In genomic region chr5:139882961-139883539, GRCh38 we compare ENCODE assay signal across 21 cellular contexts.
DNase-seq lines count a peak whose midpoint lies in the region; TF ChIP-seq lines count a peak whose summit lies in the region.
"Had no signal": no experiment of that assay in that cellular context is flagged by ENCODE, and none has a peak within 500 bp of the region (broad histone marks: within the 10 kb centered on the region; RNA-seq: fewer than 3 reads in every experiment).

No MANE protein-coding gene starts in this region.

- H3K4me3 Mint-ChIP-seq in nephron progenitor cell: no peak overlapping the region
- H3K4me3 Mint-ChIP-seq: activated naive CD4-positive, alpha-beta T cell treated with anti-CD3 and anti-CD28 coated beads, Interleukin-2, amount 10 ng/mL, durations not matched to agents 7 days and 5 days; activated T-cell treated with anti-CD3 and anti-CD28 coated beads, Interleukin-2, amount 50 U/mL, for 4 hours; CD4-positive, CD25-positive, alpha-beta regulatory T cell; central memory CD8-positive, alpha-beta T cell; memory B cell; natural killer cell treated with Interleukin-12 subunit alpha and Interleukin-12 subunit beta and Interleukin-15 and Interleukin-18, amount 100 ng/mL, for 72 hours had no signal

- H3K27me3 ChIP-seq in WERI-Rb-1 (ENCODE audit: insufficient read depth, low read depth, severe bottlenecking) (no peaks in the 10 kb centered on the region), neuronal stem cell (ENCODE audit: control insufficient read depth in 3 of 3, insufficient read depth in 3 of 3, low read depth in 1 of 3, low read length in 3 of 3) (peaks cover 0 to 57% (median 0%) of the 10 kb centered on the region in 3 experiments)
- no peaks in the 10 kb centered on the region for H3K27me3 ChIP-seq in effector memory CD4-positive, alpha-beta T cell (replicated peaks; ENCODE audit: control insufficient read depth, insufficient read depth, low read length, poor library complexity, severe bottlenecking)

- no peak overlapping the region for H2BK12ac ChIP-seq in neuronal stem cell (ENCODE audit: low read length)

- no peak overlapping the region for H2AK5ac ChIP-seq in neuronal stem cell (ENCODE audit: low read depth, low read length)

- no peak overlapping the region for H2BK120ac ChIP-seq in neuronal stem cell (ENCODE audit: low read depth, low read length)

- H3K4ac ChIP-seq in neuronal stem cell (ENCODE audit: low read length): no peak overlapping the region

- WGBS in neuronal stem cell (ENCODE audit: extremely low coverage in 2 of 2, insufficient read length in 2 of 2, insufficient replicate concordance in 1 of 2), 2 donors: no CpG with 5 or more reads among the region's 10 CpGs

- peaks cover 29% of the 10 kb centered on the region for H3K4me1 Mint-ChIP-seq in nephron progenitor cell
- H3K4me1 Mint-ChIP-seq: activated naive CD4-positive, alpha-beta T cell treated with anti-CD3 and anti-CD28 coated beads, Interleukin-2, amount 10 ng/mL, durations not matched to agents 7 days and 5 days had no signal

- no peaks in the 10 kb centered on the region for H3K4me1 ChIP-seq in neuronal stem cell (ENCODE audit: control insufficient read depth in 2 of 2, insufficient read depth in 1 of 2, low read depth in 1 of 2, low read length in 2 of 2)
- H3K4me1 ChIP-seq in effector memory CD4-positive, alpha-beta T cell (ENCODE audit: control insufficient read depth, insufficient read depth, low read length, poor library complexity, severe bottlenecking): no peaks in the 10 kb centered on the region

- no peak overlapping the region for H2BK15ac ChIP-seq in neuronal stem cell (ENCODE audit: low read length)

- DNase-seq in DMS79 (lab: John Stamatoyannopoulos, UW) (peak; percentile 27), LHCN-M2 (ENCODE audit: low read depth) (peak; percentile 4), WERI-Rb-1 (peak; percentile 21), neuronal stem cell (ENCODE audit: low spot score) (no peak), HuH-7 (ENCODE audit: low spot score) (no peak), nephron progenitor cell (no peak)
- DNase-seq in effector memory CD4-positive, alpha-beta T cell: no peak
- DNase-seq: activated CD8-positive, alpha-beta memory T cell treated with anti-CD3 and anti-CD28 coated beads for 24 hours; activated naive CD4-positive, alpha-beta T cell treated with anti-CD3 and anti-CD28 coated beads, Interleukin-2, amount 10 ng/mL, durations not matched to agents 7 days and 5 days; activated T-cell treated with anti-CD3 and anti-CD28 coated beads, Interleukin-2, amount 50 U/mL, for 4 hours; CD4-positive, CD25-positive, alpha-beta regulatory T cell; erythroblast; Kasumi-1; NCI-H1436; NCI-H226; NK-92 treated with Interleukin-12 subunit alpha and Interleukin-12 subunit beta, amount 100 ng/mL, for 24 hours; stimulated activated naive CD4-positive, alpha-beta T cell had no signal

- H3K27ac Mint-ChIP-seq in nephron progenitor cell: no peak overlapping the region
- H3K27ac Mint-ChIP-seq: activated naive CD4-positive, alpha-beta T cell treated with anti-CD3 and anti-CD28 coated beads, Interleukin-2, amount 10 ng/mL, durations not matched to agents 7 days and 5 days; CD4-positive, CD25-positive, alpha-beta regulatory T cell; memory B cell; natural killer cell treated with Interleukin-12 subunit alpha and Interleukin-12 subunit beta and Interleukin-15 and Interleukin-18, amount 100 ng/mL, for 72 hours had no signal

- H3K14ac ChIP-seq in neuronal stem cell (ENCODE audit: low read length): no peak overlapping the region

- H3K27ac ChIP-seq in WERI-Rb-1 (no peak overlapping the region), neuronal stem cell (replicated peaks; ENCODE audit: low read length) (no peak overlapping the region)
- H3K27ac ChIP-seq in effector memory CD4-positive, alpha-beta T cell (ENCODE audit: insufficient read depth, low read length, poor library complexity, severe bottlenecking): no peak overlapping the region

- H3K4me3 ChIP-seq in WERI-Rb-1 (ENCODE audit: low read depth, low read length): no peak overlapping the region
- H3K4me3 ChIP-seq in neuronal stem cell (ENCODE audit: low read length in 2 of 2): no peak overlapping the region
- H3K4me3 ChIP-seq in effector memory CD4-positive, alpha-beta T cell (ENCODE audit: insufficient read depth, low read depth, low read length, poor library complexity, severe bottlenecking): no peak overlapping the region
- H3K4me3 ChIP-seq: GM12878 had no signal

- no peak overlapping the region for H2AFZ ChIP-seq in neuronal stem cell (ENCODE audit: low read length)

- H3K9ac ChIP-seq in neuronal stem cell (ENCODE audit: low read depth, low read length, poor library complexity): no peak overlapping the region

- H4K91ac ChIP-seq in neuronal stem cell (ENCODE audit: low read depth, low read length, poor library complexity): no peak overlapping the region

- H3K9me3 Mint-ChIP-seq in nephron progenitor cell: no peaks in the 10 kb centered on the region
- H3K9me3 Mint-ChIP-seq: activated naive CD4-positive, alpha-beta T cell treated with anti-CD3 and anti-CD28 coated beads, Interleukin-2, amount 10 ng/mL, durations not matched to agents 7 days and 5 days; activated T-cell treated with anti-CD3 and anti-CD28 coated beads, Interleukin-2, amount 50 U/mL, for 4 hours; central memory CD8-positive, alpha-beta T cell; memory B cell; natural killer cell treated with Interleukin-12 subunit alpha and Interleukin-12 subunit beta and Interleukin-15 and Interleukin-18, amount 100 ng/mL, for 72 hours had no signal

- H3K9me3 ChIP-seq in WERI-Rb-1 (ENCODE audit: severe bottlenecking) (no peaks in the 10 kb centered on the region), neuronal stem cell (replicated peaks in 1 of 2; ENCODE audit: control insufficient read depth in 2 of 2, insufficient read depth in 1 of 2, low read depth in 1 of 2, low read length in 2 of 2) (no peaks in the 10 kb centered on the region)
- no peaks in the 10 kb centered on the region for H3K9me3 ChIP-seq in effector memory CD4-positive, alpha-beta T cell (ENCODE audit: control insufficient read depth, low read length)

- peak overlapping the region; percentile 16 for H3K18ac ChIP-seq in neuronal stem cell (ENCODE audit: low read length)

- peaks cover 22% of the 10 kb centered on the region for H3K27me3 Mint-ChIP-seq in nephron progenitor cell (ENCODE audit: low read depth, poor library complexity)

- H4K8ac ChIP-seq in neuronal stem cell (ENCODE audit: low read depth, low read length): no peak overlapping the region

- no peak overlapping the region for H3K23ac ChIP-seq in neuronal stem cell (ENCODE audit: low read depth, low read length, poor library complexity)

- no peak overlapping the region for H3K4me2 ChIP-seq in neuronal stem cell (ENCODE audit: insufficient read depth, low read length, poor library complexity, severe bottlenecking)

- H3K79me1 ChIP-seq in neuronal stem cell (ENCODE audit: low read depth, low read length): no peaks in the 10 kb centered on the region

- no peak for TF ChIP-seq CTCF in WERI-Rb-1 (IDR thresholded peaks at IDR 0.05; ENCODE audit: low read depth, low read length)
- TF ChIP-seq CTCF in nephron progenitor cell (IDR thresholded peaks at IDR 0.05): no peak

- H3K36me3 Mint-ChIP-seq in nephron progenitor cell (ENCODE audit: low read depth): no peaks in the 10 kb centered on the region
- H3K36me3 Mint-ChIP-seq: activated naive CD4-positive, alpha-beta T cell treated with anti-CD3 and anti-CD28 coated beads, Interleukin-2, amount 10 ng/mL, durations not matched to agents 7 days and 5 days; CD4-positive, CD25-positive, alpha-beta regulatory T cell; memory B cell; natural killer cell treated with Interleukin-12 subunit alpha and Interleukin-12 subunit beta and Interleukin-15 and Interleukin-18, amount 100 ng/mL, for 72 hours had no signal

- peaks cover 2% of the 10 kb centered on the region; the same call in 1 of the 2 replicates for H3K36me3 ChIP-seq in WERI-Rb-1
- H3K36me3 ChIP-seq in neuronal stem cell (replicated peaks in 1 of 2; ENCODE audit: control insufficient read depth in 2 of 2, insufficient read depth in 2 of 2, low read length in 2 of 2): peaks cover 0 to 1% of the 10 kb centered on the region in 2 donors
- no peaks in the 10 kb centered on the region for H3K36me3 ChIP-seq in effector memory CD4-positive, alpha-beta T cell (ENCODE audit: control insufficient read depth, insufficient read depth, low read length)

- no peak overlapping the region for H2BK5ac ChIP-seq in neuronal stem cell (ENCODE audit: low read length)

Comparison
In these comparisons a context has a peak if more than half of its experiments do, and no peak if none do; other contexts are left out.
1. DNase-seq: peak in DMS79 (single experiment), LHCN-M2 (single experiment) and WERI-Rb-1 (single experiment); none in neuronal stem cell (single experiment), HuH-7 (single experiment), effector memory CD4-positive, alpha-beta T cell (0 of 3) and nephron progenitor cell (single experiment).